Comparison of ENCODE assay signal across 1 cellular context in the genomic region with DNA sequence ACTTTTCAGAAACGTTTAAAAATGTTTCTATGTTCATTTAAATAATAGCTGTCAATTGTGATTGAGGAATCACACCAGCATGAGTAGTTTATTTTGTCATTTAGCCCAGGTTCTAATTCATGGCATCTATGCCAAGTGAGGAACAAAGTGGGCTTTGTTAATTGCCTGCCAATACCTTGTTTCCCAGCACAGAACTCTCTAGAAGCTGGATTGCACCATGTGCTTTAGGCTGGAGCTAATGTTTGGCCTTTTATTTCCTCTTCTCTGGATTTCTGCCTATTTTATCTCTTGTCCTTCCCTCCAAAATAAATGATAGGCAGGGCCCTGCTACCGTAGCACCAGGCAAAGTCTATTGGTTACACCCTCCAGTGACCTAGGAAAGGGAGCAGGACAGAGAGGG.
TF ChIP-seq lines count a peak whose summit lies in the region.

No MANE protein-coding gene starts in this region.

TF ChIP-seq in IMR-90, 13 proteins besides CTCF, POLR2A, EP300 and RAD21 (continued from another document):
- TF ChIP-seq, protein P1, sequence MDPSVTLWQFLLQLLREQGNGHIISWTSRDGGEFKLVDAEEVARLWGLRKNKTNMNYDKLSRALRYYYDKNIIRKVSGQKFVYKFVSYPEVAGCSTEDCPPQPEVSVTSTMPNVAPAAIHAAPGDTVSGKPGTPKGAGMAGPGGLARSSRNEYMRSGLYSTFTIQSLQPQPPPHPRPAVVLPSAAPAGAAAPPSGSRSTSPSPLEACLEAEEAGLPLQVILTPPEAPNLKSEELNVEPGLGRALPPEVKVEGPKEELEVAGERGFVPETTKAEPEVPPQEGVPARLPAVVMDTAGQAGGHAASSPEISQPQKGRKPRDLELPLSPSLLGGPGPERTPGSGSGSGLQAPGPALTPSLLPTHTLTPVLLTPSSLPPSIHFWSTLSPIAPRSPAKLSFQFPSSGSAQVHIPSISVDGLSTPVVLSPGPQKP (IDR thresholded peaks at IDR 0.05; ENCODE audit: borderline replicate concordance, low read depth, low read length), result no peak
- TF ChIP-seq SMC3 (IDR thresholded peaks at IDR 0.05; ENCODE audit: low read depth, low read length) (no peak), RCOR1 (IDR thresholded peaks at IDR 0.05; ENCODE audit: insufficient replicate concordance, low read length) (no peak), NFE2L2 (IDR thresholded peaks at IDR 0.05; ENCODE audit: low read depth, low read length) (no peak)
